13 cellular contexts compared by ENCODE assay signal in the genomic region with DNA sequence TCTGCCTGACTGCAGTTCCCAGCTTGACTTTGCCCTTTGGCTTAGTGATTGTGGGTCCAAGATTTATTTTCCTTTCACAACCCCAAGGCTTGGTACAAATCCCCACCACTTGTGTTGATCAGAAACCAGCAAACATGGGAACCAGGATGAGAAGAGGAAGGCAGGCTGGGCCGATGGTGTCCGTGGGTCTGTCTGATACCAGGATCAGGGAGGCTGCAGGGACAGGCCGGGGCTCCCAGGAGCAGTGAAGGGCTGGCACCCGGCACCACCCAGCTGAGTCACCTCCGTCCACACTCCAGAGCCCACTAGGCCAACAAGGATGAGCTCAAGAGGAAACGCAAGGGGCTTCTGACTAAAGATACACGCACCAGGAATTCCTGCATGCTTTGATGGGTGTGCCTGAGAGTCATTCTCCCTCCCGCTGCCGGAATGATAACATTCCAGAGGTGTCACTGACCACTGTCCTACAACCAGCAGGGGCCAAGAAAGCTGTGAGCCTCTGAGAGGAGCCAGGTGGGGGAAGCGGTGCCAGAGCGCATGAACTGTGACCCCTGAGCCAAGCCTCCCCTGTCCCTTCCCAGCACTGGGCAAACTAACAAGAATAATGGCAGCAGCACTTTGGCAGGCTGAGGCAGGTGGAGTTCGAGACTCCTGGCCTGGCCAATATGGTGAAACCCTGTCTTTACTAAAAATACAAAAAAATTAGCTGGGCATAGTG. TPM values are rescaled to one million over a fixed set of nuclear protein-coding genes. Genes with fewer than 3 reads are reported as not detected.
DNase-seq lines count a peak whose midpoint lies in the region; ATAC-seq, FAIRE-seq and TF ChIP-seq lines count a peak whose summit lies in the region.
"Had no signal": no experiment of that assay in that cellular context is flagged by ENCODE, and none has a peak within 500 bp of the region (broad histone marks: within the 10 kb centered on the region; RNA-seq: fewer than 3 reads in every experiment).

No MANE protein-coding gene starts in this region.

- ATAC-seq in HG03354 (IDR thresholded peaks at IDR 0.05; ENCODE audit: poor library complexity, severe bottlenecking, unreplicated experiment) (no peak), HG02571 (IDR thresholded peaks at IDR 0.05; ENCODE audit: unreplicated experiment) (no peak), HG03280 (IDR thresholded peaks at IDR 0.05; ENCODE audit: unreplicated experiment) (no peak)

- H3K4me2 ChIP-seq in astrocyte (ENCODE audit: low read length) = peak overlapping the region; percentile 63

- H3K27me3 Mint-ChIP-seq in astrocyte (ENCODE audit: low read depth, unreplicated experiment) = peaks cover 18% of the 10 kb centered on the region

- H2AFZ ChIP-seq in astrocyte (ENCODE audit: low read depth, low read length) = peak overlapping the region; percentile 69

- peaks cover 13% of the 10 kb centered on the region for H3K4me1 Mint-ChIP-seq in astrocyte (ENCODE audit: low read depth, unreplicated experiment)

- no peaks in the 10 kb centered on the region for H3K36me3 ChIP-seq in astrocyte (ENCODE audit: insufficient read depth, low read length)
- no peaks in the 10 kb centered on the region for H3K36me3 ChIP-seq in kidney epithelial cell (ENCODE audit: control insufficient read depth, insufficient read depth, low read length)
- H3K36me3 ChIP-seq: neutrophil had no signal

- no peaks in the 10 kb centered on the region for H3K36me3 Mint-ChIP-seq in astrocyte (ENCODE audit: low read depth, unreplicated experiment)

- peak; percentile 99 for DNase-seq in A172 (ENCODE audit: low spot score)
- peak; percentile 69 for DNase-seq in HS-5 (ENCODE audit: low read depth)
- peak; percentile 72 for DNase-seq in astrocyte (ENCODE audit: low read depth)
- DNase-seq in kidney epithelial cell (ENCODE audit: low read depth) = peak; percentile 89
- DNase-seq in activated naive CD4-positive, alpha-beta T cell treated with anti-CD3 and anti-CD28 coated beads, Interleukin-2, amount 50 U/mL, for 16 hours = no peak
- DNase-seq: Karpas-422, NCI-H748 treated with DMSO at 0.1 percent for 48 hours, T-helper 2 cell had no signal

- peak overlapping the region; percentile 68 for H3K27ac Mint-ChIP-seq in astrocyte (ENCODE audit: unreplicated experiment)

- no peaks in the 10 kb centered on the region for H4K20me1 ChIP-seq in astrocyte (ENCODE audit: insufficient read depth, low read length)

- H3K9me3 ChIP-seq in astrocyte (ENCODE audit: insufficient read depth, low read depth, low read length) = no peaks in the 10 kb centered on the region
- H3K9me3 ChIP-seq: neutrophil had no signal

- no peak for TF ChIP-seq CTCF in astrocyte (IDR thresholded peaks at IDR 0.05; ENCODE audit: insufficient read depth, low read depth, low read length)
- no peak for TF ChIP-seq CTCF in kidney epithelial cell (IDR thresholded peaks at IDR 0.05; ENCODE audit: insufficient read depth, low read length, poor library complexity, severe bottlenecking)

- H3K27me3 ChIP-seq in astrocyte (ENCODE audit: insufficient read depth, low read length) = no peaks in the 10 kb centered on the region
- no peaks in the 10 kb centered on the region for H3K27me3 ChIP-seq in kidney epithelial cell (ENCODE audit: control insufficient read depth, insufficient read depth, low read length)
- H3K27me3 ChIP-seq: neutrophil had no signal

- H3K9me3 Mint-ChIP-seq in astrocyte (ENCODE audit: unreplicated experiment) = no peaks in the 10 kb centered on the region

- no peak overlapping the region for H3K4me3 Mint-ChIP-seq in astrocyte (ENCODE audit: unreplicated experiment)

- H3K4me1 ChIP-seq in astrocyte (ENCODE audit: insufficient read depth, low read length) = peaks cover 12% of the 10 kb centered on the region

- no peaks in the 10 kb centered on the region for H3K79me2 ChIP-seq in astrocyte (ENCODE audit: insufficient read depth, low read length)

- FAIRE-seq in astrocyte (lab: Jason Lieb, UNC) = peak; percentile 39
- FAIRE-seq: colon had no signal

- peak overlapping the region; percentile 38 for H3K27ac ChIP-seq in astrocyte (ENCODE audit: low read depth, low read length)
- H3K27ac ChIP-seq: neutrophil had no signal

- peak overlapping the region; percentile 63 for H3K9ac ChIP-seq in astrocyte (ENCODE audit: low read length)

- no peak overlapping the region for H3K4me3 ChIP-seq in astrocyte (ENCODE audit: insufficient read depth, low read depth, low read length)
- no peak overlapping the region for H3K4me3 ChIP-seq in kidney epithelial cell (ENCODE audit: low read depth, low read length)

RNA-seq across cellular contexts. Expression of a gene that starts 29.2 kb away (rescaled TPM):
- 18.5 and 23.8 TPM in 2 replicates for total RNA-seq in A172 (2014; rRNA removed; shearing (Covaris generic))
- total RNA-seq in astrocyte (10.3 and 12.1 TPM in 2 replicates), kidney epithelial cell (47.6 and 58.8 TPM in 2 replicates)

RNA-seq across cellular contexts. Expression of a gene that starts 51.7 kb away (rescaled TPM):
- not detected in 2 replicates for total RNA-seq in A172 (2014; rRNA removed; shearing (Covaris generic))
- total RNA-seq in astrocyte = 1.9 and 2.1 TPM in 2 replicates
- 31.6 and 35.1 TPM in 2 replicates for total RNA-seq in kidney epithelial cell

Comparison
In these comparisons a context has a peak if more than half of its experiments do, and no peak if none do; other contexts are left out.
1. RNA of a gene that starts 51.7 kb away (total RNA-seq): 31.6 to 35.1 TPM in kidney epithelial cell; 1.9 to 2.1 TPM in astrocyte and not detected in A172; every median in the first group is over 10 times any median in the second.